ENCODE assay signal across 28 cellular contexts in the genomic region with DNA sequence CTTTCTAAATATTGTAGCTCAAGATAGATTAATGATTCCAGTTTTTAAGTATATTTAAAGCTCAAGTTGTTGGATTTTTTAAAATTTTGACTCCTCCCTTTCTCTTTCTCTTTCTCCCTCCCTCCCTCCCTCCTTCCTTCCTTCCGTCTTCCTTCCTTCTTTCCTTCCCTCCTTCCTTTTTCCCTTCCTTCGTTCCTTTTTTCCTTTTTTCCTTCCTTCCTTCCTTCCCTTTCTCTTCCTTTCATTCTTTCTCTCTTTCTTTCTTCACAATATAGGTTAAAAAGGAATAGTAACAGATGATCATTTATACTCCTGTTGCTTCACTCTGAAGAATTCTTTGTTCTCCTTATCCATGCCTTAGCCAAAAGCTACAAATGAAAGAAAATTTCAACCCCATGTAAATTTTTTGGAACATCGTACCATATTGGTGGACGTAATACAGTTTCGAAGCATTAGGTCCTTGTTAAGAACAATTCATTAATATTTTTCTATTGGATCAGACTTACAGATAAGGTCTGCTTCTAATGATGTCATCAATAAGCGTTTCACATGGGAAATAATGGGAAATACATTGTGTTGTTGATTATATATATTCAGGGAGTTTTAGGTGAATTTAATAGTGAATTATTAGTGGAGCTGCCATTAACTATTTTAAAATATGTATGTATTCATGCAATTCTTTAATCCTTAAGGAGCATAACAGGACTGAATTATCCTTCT.
"Had no signal": no experiment of that assay in that cellular context is flagged by ENCODE, and none has a peak within 500 bp of the region (broad histone marks: within the 10 kb centered on the region; RNA-seq: fewer than 3 reads in every experiment).

No MANE protein-coding gene starts in this region.

- H3K4me1 ChIP-seq: colonic mucosa, foreskin keratinocyte, gastrocnemius medialis, gastroesophageal sphincter, heart left ventricle, heart right ventricle had no signal

- H3K4me3 ChIP-seq: colonic mucosa, coronary artery, dorsolateral prefrontal cortex, esophagus muscularis mucosa, esophagus squamous epithelium, gastrocnemius medialis, gastroesophageal sphincter, heart left ventricle, heart right ventricle, hepatocyte had no signal

- H3K36me3 ChIP-seq: colonic mucosa, esophagus muscularis mucosa, esophagus squamous epithelium, gastrocnemius medialis, gastroesophageal sphincter, heart left ventricle, heart right ventricle had no signal

- FAIRE-seq: endometrium, endothelial cell of umbilical vein, frontal cortex had no signal

- ATAC-seq: effector memory CD8-positive, alpha-beta T cell; esophagus mucosa; foreskin keratinocyte; gastrocnemius medialis; gastroesophageal sphincter; heart left ventricle; heart right ventricle had no signal

- H3K4me2 ChIP-seq: hepatocyte had no signal

- H2AFZ ChIP-seq: hepatocyte had no signal

- DNase-seq: colonic mucosa; cortex of kidney; dermis blood vessel endothelial cell; dorsolateral prefrontal cortex; effector CD4-positive, alpha-beta T cell; effector CD8-positive, alpha-beta T cell; effector memory CD4-positive, alpha-beta T cell; effector memory CD8-positive, alpha-beta T cell; endodermal cell; erythroblast; esophagus squamous epithelium; foreskin fibroblast; foreskin keratinocyte; foreskin melanocyte; gastrocnemius medialis; glutamatergic neuron; head of caudate nucleus; heart left ventricle; heart right ventricle had no signal

- H3K27ac ChIP-seq: colonic mucosa, coronary artery, dorsolateral prefrontal cortex, epithelial cell of prostate, esophagus muscularis mucosa, esophagus squamous epithelium, foreskin keratinocyte, gastrocnemius medialis, gastroesophageal sphincter, heart left ventricle, heart right ventricle, hepatocyte had no signal

- H3K27me3 ChIP-seq: colonic mucosa, dorsolateral prefrontal cortex, esophagus muscularis mucosa, esophagus squamous epithelium, foreskin keratinocyte, gastrocnemius medialis, gastroesophageal sphincter, heart left ventricle, heart right ventricle, hepatocyte had no signal

- H3K79me2 ChIP-seq: hepatocyte had no signal

- H3K9me3 ChIP-seq: colonic mucosa, esophagus muscularis mucosa, esophagus squamous epithelium, gastrocnemius medialis, gastroesophageal sphincter, heart left ventricle, heart right ventricle had no signal
